ENCODE assay signal across 18 cellular contexts in the genomic region with DNA sequence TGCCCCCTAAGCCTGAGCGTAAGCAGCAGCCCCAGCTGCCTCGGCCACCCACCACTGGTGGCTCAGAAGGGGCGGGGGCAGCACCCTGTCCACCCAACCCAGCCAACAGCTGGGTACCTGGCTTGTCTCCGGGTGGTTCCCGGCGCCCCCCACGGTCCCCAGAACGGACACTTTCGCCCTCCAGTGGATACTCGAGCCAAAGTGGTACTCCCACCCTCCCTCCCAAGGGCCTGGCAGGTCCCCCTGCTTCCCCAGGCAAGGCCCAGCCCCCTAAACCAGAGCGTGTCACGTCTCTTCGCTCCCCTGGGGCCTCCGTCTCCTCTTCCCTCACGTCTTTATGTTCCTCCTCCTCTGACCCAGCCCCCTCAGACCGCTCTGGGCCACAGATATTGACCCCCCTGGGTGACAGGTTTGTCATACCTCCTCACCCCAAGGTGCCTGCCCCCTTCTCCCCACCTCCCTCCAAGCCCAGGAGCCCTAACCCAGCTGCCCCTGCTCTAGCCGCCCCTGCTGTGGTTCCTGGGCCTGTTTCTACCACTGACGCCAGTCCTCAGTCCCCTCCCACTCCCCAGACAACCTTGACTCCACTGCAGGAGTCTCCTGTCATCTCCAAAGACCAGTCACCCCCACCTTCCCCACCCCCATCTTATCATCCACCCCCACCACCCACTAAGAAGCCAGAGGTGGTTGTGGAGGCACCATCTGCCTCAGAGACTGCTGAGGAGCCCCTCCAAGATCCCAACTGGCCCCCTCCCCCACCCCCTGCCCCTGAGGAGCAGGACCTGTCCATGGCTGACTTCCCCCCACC. TPM values are rescaled to one million over a fixed set of nuclear protein-coding genes. Genes with fewer than 3 reads are reported as not detected.
DNase-seq lines count a peak whose midpoint lies in the region; ATAC-seq and TF ChIP-seq lines count a peak whose summit lies in the region.
"Had no signal": no experiment of that assay in that cellular context is flagged by ENCODE, and none has a peak within 500 bp of the region (broad histone marks: within the 10 kb centered on the region; RNA-seq: fewer than 3 reads in every experiment).

No MANE protein-coding gene starts in this region.

- ATAC-seq in lower lobe of right lung (no peak), PC-3 (no peak)

- CTCF ChIA-PET in Calu3 (lab: Charles Lee), result interaction anchor here (0.6 to 8.9 kb wide), 2 partner anchors 58 to 81 kb away, joined by 3 to 102 read pairs; no protein-coding TSS in a partner anchor
- CTCF ChIA-PET in RWPE1 (lab: Yijun Ruan, JAX), result interaction anchor here (0.5 to 8.4 kb wide), 2 partner anchors 59 to 61 kb away, joined by 3 to 132 read pairs; no protein-coding TSS in a partner anchor
- CTCF ChIA-PET in PC-3 (lab: Charles Lee), result interaction anchor here (0.7 kb wide), 1 partner anchor 58 kb away, joined by 7 read pairs; no protein-coding TSS in a partner anchor

- H3K36me3 ChIP-seq in BLaER1, result peaks cover 29% of the 10 kb centered on the region
- H3K36me3 ChIP-seq in lower lobe of right lung, result peaks cover 58% of the 10 kb centered on the region
- peaks cover 28% of the 10 kb centered on the region; the same call in 1 of the 2 replicates for H3K36me3 ChIP-seq in PC-3 (ENCODE audit: low read depth, low read length)

- POLR2A ChIA-PET in RWPE1 (lab: Yijun Ruan, JAX; ENCODE audit: low non-redundant PET) (interaction anchor here (0.6 to 1.2 kb wide), 2 partner anchors 12 to 66 kb away, joined by 3 read pairs; no protein-coding TSS in a partner anchor), PC-3 (lab: Charles Lee; ENCODE audit: unreplicated experiment) (no interaction called here)

- BruUV-seq in Calu3 (replicated peaks; lab: Mats Ljungman, UMichigan), result no TSS peak
- BruUV-seq in PC-3 (replicated peaks; lab: Mats Ljungman, UMichigan), result no TSS peak

- no peaks in the 10 kb centered on the region for H3K9me3 Mint-ChIP-seq in Calu3 (ENCODE audit: low read depth, unreplicated experiment)
- H3K9me3 Mint-ChIP-seq: CD8-positive, alpha-beta memory T cell had no signal

- H3K4me2 ChIP-seq in BLaER1 (peak overlapping the region; percentile 89), PC-3 (ENCODE audit: low read length) (no peak overlapping the region)
- H3K4me2 ChIP-seq: KMS-11 had no signal

- H2AFZ ChIP-seq in PC-3 (ENCODE audit: low read length), result no peak overlapping the region

- H4K20me1 ChIP-seq in BLaER1 (peaks cover 39% of the 10 kb centered on the region), PC-3 (ENCODE audit: low read length) (peaks cover 4% of the 10 kb centered on the region; the same call in 1 of the 2 replicates)

- H3K4me1 ChIP-seq in BLaER1 (peaks cover 77% of the 10 kb centered on the region), lower lobe of right lung (peaks cover 56% of the 10 kb centered on the region), PC-3 (ENCODE audit: insufficient read depth, low read length) (peaks cover 41% of the 10 kb centered on the region)

- H3F3A ChIP-seq in PC-3 (ENCODE audit: low read length, unreplicated experiment), result no peaks in the 10 kb centered on the region

- no peaks in the 10 kb centered on the region for H3K9me3 ChIP-seq in BLaER1
- no peaks in the 10 kb centered on the region for H3K9me3 ChIP-seq in lower lobe of right lung
- H3K9me3 ChIP-seq in PC-3 (ENCODE audit: low read length), result no peaks in the 10 kb centered on the region
- H3K9me3 ChIP-seq: BE2C had no signal

- H3K4me1 Mint-ChIP-seq in Calu3 (ENCODE audit: low read depth, unreplicated experiment), result peaks cover 57% of the 10 kb centered on the region

- intact Hi-C loops in Calu3 (cut with micrococcal nuclease; ENCODE audit: unreplicated experiment) (no loop called here), lower lobe of right lung (cut with DNase I) (no loop called here), PC-3 (cut with micrococcal nuclease) (no loop called here)

- peak overlapping the region; percentile 58 for H3K27ac Mint-ChIP-seq in Calu3 (ENCODE audit: unreplicated experiment)
- H3K27ac Mint-ChIP-seq: CD8-positive, alpha-beta memory T cell had no signal

- no peaks in the 10 kb centered on the region for H3K9me2 ChIP-seq in PC-3 (replicated peaks; ENCODE audit: low read length)

- H3K4me3 ChIP-seq in BLaER1 (0 out of 2 replicates have a peak overlapping the region, but pooled peaks have one; percentile 33), lower lobe of right lung (no peak overlapping the region), PC-3 (ENCODE audit: low read length) (no peak overlapping the region)

- H3K4me3 Mint-ChIP-seq in Calu3 (ENCODE audit: low read depth, unreplicated experiment), result no peak overlapping the region
- H3K4me3 Mint-ChIP-seq: CD8-positive, alpha-beta memory T cell had no signal

- peaks cover 87% of the 10 kb centered on the region for H3K36me3 Mint-ChIP-seq in Calu3 (ENCODE audit: insufficient read depth, unreplicated experiment)

- TF ChIP-seq CTCF in Calu3 (IDR thresholded peaks at IDR 0.05; ENCODE audit: unreplicated experiment) (no peak), RWPE1 (conservative IDR thresholded peaks at IDR 0.05; ENCODE audit: low read depth) (no peak), lower lobe of right lung (IDR thresholded peaks at IDR 0.05) (no peak), PC-3 (conservative IDR thresholded peaks at IDR 0.05; ENCODE audit: low read depth, low read length) (no peak)

- peaks cover 22% of the 10 kb centered on the region for H3K79me2 ChIP-seq in PC-3 (ENCODE audit: low read length)

- H3K27me3 ChIP-seq in BLaER1, result no peaks in the 10 kb centered on the region
- H3K27me3 ChIP-seq in lower lobe of right lung (ENCODE audit: low read depth), result no peaks in the 10 kb centered on the region
- H3K27me3 ChIP-seq in PC-3 (ENCODE audit: low read length), result no peaks in the 10 kb centered on the region
- H3K27me3 ChIP-seq: BE2C had no signal

- H3K27ac ChIP-seq in BLaER1, result peak overlapping the region; percentile 71
- peak overlapping the region; percentile 100 for H3K27ac ChIP-seq in RWPE1
- H3K27ac ChIP-seq in lower lobe of right lung, result no peak overlapping the region
- H3K27ac ChIP-seq in PC-3 (ENCODE audit: low read length), result no peak overlapping the region
- H3K27ac ChIP-seq: HL-60, KMS-11 had no signal

- DNase-seq in Calu3, result no peak
- DNase-seq in RWPE1 (ENCODE audit: low spot score), result no peak
- DNase-seq in lower lobe of right lung, result peak; percentile 39
- no peak for DNase-seq in NCI-H1048 (lab: John Stamatoyannopoulos, UW)
- no peak for DNase-seq in activated CD4-positive, CD25-positive, alpha-beta regulatory T cell treated with anti-CD3 and anti-CD28 coated beads, Interleukin-2, amount 50 U/mL, for 72 hours
- DNase-seq in DMS114 treated with DMSO at 0.1 percent for 48 hours (lab: John Stamatoyannopoulos, UW; ENCODE audit: unreplicated experiment), result no peak
- no peak for DNase-seq in PC-3
- DNase-seq: CD8-positive, alpha-beta memory T cell; DMS153; MM.1S; NCI-H187 treated with DMSO at 0.1 percent for 48 hours; NCI-H2171 treated with DMSO at 0.1 percent for 48 hours; NCI-H774; SHP77 treated with DMSO at 0.1 percent for 48 hours had no signal

- H3K9ac ChIP-seq in BLaER1 (peak overlapping the region; percentile 65), PC-3 (ENCODE audit: low read length) (no peak overlapping the region)
- H3K9ac ChIP-seq: KMS-11 had no signal

- H3K27me3 Mint-ChIP-seq in Calu3 (ENCODE audit: unreplicated experiment), result no peaks in the 10 kb centered on the region
- H3K27me3 Mint-ChIP-seq: CD8-positive, alpha-beta memory T cell had no signal

RNA-seq across cellular contexts. Expression of a gene that starts 46.2 kb away (rescaled TPM):
- 186 and 188 TPM in 2 replicates for total RNA-seq in Calu3 (2022)
- 96.7 TPM for total RNA-seq in lower lobe of right lung
- total RNA-seq in PC-3 (2014; rRNA removed), result 108 and 115 TPM in 2 replicates

RNA-seq across cellular contexts. Expression of a gene that starts 46.5 kb away (rescaled TPM):
- total RNA-seq in Calu3 (2022), result 57.4 and 61.1 TPM in 2 replicates
- total RNA-seq in lower lobe of right lung, result 37.5 TPM
- total RNA-seq in PC-3 (2014; rRNA removed), result 13.2 and 13.8 TPM in 2 replicates

Comparison
In these comparisons a context has a peak if more than half of its experiments do, and no peak if none do; other contexts are left out.
1. H3K27ac ChIP-seq: peak in BLaER1 (single experiment) and RWPE1 (single experiment); none in lower lobe of right lung (single experiment) and PC-3 (single experiment).